Comparison of ENCODE assay signal across 8 cellular contexts in the genomic region with DNA sequence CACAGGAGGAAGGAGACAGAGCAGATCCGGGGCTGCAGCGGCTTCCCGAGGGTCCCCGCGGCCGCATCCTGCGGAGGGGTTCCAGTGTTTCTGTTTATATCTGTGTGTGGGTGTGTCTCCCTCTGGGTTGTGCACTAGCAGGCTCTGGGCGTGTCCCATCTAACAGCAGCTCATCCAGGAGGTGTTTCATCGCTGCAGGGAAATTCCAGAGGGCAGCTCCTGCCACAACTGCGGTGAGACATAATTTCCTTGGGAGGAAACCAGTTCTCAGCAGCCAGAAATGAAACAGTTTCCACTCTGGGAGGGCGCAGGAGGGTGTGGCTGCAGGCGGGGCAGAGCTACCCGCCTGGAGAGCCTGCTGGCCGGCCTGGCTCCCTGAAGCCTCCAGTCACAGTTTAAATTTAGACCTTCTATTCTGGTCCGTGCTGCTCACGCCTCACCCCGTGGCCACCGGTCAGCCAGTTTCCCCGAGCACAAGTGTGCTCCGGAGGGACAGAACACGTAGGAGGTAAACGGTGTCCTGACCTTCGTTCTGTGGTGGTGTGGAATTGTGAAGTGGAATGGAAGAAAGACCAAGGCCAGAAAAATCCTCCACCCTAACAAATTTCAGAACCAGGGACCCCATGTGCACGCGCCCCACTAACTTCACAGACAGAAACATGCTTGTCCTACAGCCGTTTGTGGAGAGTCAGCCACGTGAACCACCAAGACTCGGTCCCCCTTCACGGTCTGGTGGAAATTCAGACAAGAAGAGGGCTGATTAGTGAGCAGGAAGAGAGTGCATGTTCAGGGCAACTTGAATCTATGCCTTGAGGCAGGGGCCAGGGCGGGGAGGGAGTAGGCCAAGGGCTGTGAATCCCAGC. TPM values are rescaled to one million over a fixed set of nuclear protein-coding genes. Genes with fewer than 3 reads are reported as not detected.
DNase-seq lines count a peak whose midpoint lies in the region; ATAC-seq, FAIRE-seq and TF ChIP-seq lines count a peak whose summit lies in the region.

No MANE protein-coding gene starts in this region.

- H3K4me1 Mint-ChIP-seq in activated naive CD8-positive, alpha-beta T cell treated with anti-CD3 and anti-CD28 coated beads, Interleukin-2, amount 50 U/mL, for 24 hours = peaks cover 26% of the 10 kb centered on the region

- H3K27me3 Mint-ChIP-seq in activated naive CD8-positive, alpha-beta T cell treated with anti-CD3 and anti-CD28 coated beads, Interleukin-2, amount 50 U/mL, for 24 hours = no peaks in the 10 kb centered on the region

- H3K4me1 ChIP-seq in left ventricle myocardium inferior (peaks cover 74% of the 10 kb centered on the region), small intestine (ENCODE audit: control insufficient read depth in 2 of 2, insufficient read depth in 1 of 2, low read depth in 1 of 2, low read length in 1 of 2) (peaks cover 0 to 6% of the 10 kb centered on the region in 2 donors)

- peak overlapping the region; percentile 95 for H3K27ac Mint-ChIP-seq in activated naive CD8-positive, alpha-beta T cell treated with anti-CD3 and anti-CD28 coated beads, Interleukin-2, amount 50 U/mL, for 24 hours

- DNase-seq in GM18507 (ENCODE audit: extremely low spot score, insufficient read length, low read depth) = peak; percentile 17
- peak; percentile 34 for DNase-seq in SKM-1 (lab: John Stamatoyannopoulos, UW; ENCODE audit: unreplicated experiment)
- DNase-seq in activated naive CD8-positive, alpha-beta T cell treated with anti-CD3 and anti-CD28 coated beads, Interleukin-2, amount 50 U/mL, for 24 hours = peak; percentile 75
- peak; percentile 86 for DNase-seq in left ventricle myocardium inferior
- peak; percentile 91 for DNase-seq in small intestine
- no peak for DNase-seq in NCI-H2081 (lab: John Stamatoyannopoulos, UW)

- WGBS in small intestine, 3 donors = 24 to 35% (median 27%) methylated on average over 30 of the region's 30 CpGs

- H3K27ac ChIP-seq in left ventricle myocardium inferior (replicated peaks) (peak overlapping the region; percentile 99), small intestine (ENCODE audit: low read depth in 1 of 2, low read length in 1 of 2) (peak overlapping the region; percentile 12 to 93)

- H3K4me3 ChIP-seq in left ventricle myocardium inferior (peak overlapping the region; percentile 53), small intestine (ENCODE audit: low read depth in 1 of 2, low read length in 2 of 2) (no peak overlapping the region)

- H3K36me3 Mint-ChIP-seq in activated naive CD8-positive, alpha-beta T cell treated with anti-CD3 and anti-CD28 coated beads, Interleukin-2, amount 50 U/mL, for 24 hours (ENCODE audit: low read depth) = no peaks in the 10 kb centered on the region

- H3K9me3 Mint-ChIP-seq in activated naive CD8-positive, alpha-beta T cell treated with anti-CD3 and anti-CD28 coated beads, Interleukin-2, amount 50 U/mL, for 24 hours = no peaks in the 10 kb centered on the region

- H3K27me3 ChIP-seq in left ventricle myocardium inferior (ENCODE audit: low read depth) (no peaks in the 10 kb centered on the region), small intestine (ENCODE audit: control insufficient read depth in 2 of 2, insufficient read depth in 2 of 2, low read length in 2 of 2) (no peaks in the 10 kb centered on the region)

- FAIRE-seq in GM18507 (lab: Jason Lieb, UNC) (peak; percentile 82), small intestine (lab: Jason Lieb, UNC) (no peak)

- peak; percentile 29 for TF ChIP-seq CTCF in left ventricle myocardium inferior (IDR thresholded peaks at IDR 0.05; ENCODE audit: borderline replicate concordance)

- peak; percentile 74 for ATAC-seq in HG03432 (IDR thresholded peaks at IDR 0.05; ENCODE audit: unreplicated experiment)
- peak; percentile 97 for ATAC-seq in activated naive CD8-positive, alpha-beta T cell treated with anti-CD3 and anti-CD28 coated beads, Interleukin-2, amount 50 U/mL, for 24 hours
- no peak for ATAC-seq in HG03280 (IDR thresholded peaks at IDR 0.05; ENCODE audit: unreplicated experiment)

- intact Hi-C loops in left ventricle myocardium inferior (cut with micrococcal nuclease) = no loop called here

- H3K36me3 ChIP-seq in left ventricle myocardium inferior = no peaks in the 10 kb centered on the region
- H3K36me3 ChIP-seq in small intestine (ENCODE audit: control insufficient read depth in 2 of 2, insufficient read depth in 2 of 2, low read length in 2 of 2) = no peaks in the 10 kb centered on the region

- H3K4me3 Mint-ChIP-seq in activated naive CD8-positive, alpha-beta T cell treated with anti-CD3 and anti-CD28 coated beads, Interleukin-2, amount 50 U/mL, for 24 hours = peak overlapping the region; percentile 57

- H3K9me3 ChIP-seq in left ventricle myocardium inferior (replicated peaks) (no peaks in the 10 kb centered on the region), small intestine (ENCODE audit: control insufficient read depth, low read depth) (no peaks in the 10 kb centered on the region)

RNA-seq across cellular contexts. Expression of a gene that starts 50.2 kb away (rescaled TPM):
- not detected for total RNA-seq in left ventricle myocardium inferior
- polyA plus RNA-seq in small intestine = not detected

Comparison
In these comparisons a context has a peak if more than half of its experiments do, and no peak if none do; other contexts are left out.
1. DNase-seq: peak in GM18507 (single experiment), SKM-1 (single experiment), activated naive CD8-positive, alpha-beta T cell treated with anti-CD3 and anti-CD28 coated beads, Interleukin-2, amount 50 U/mL, for 24 hours (single experiment), left ventricle myocardium inferior (single experiment) and small intestine (single experiment); none in NCI-H2081 (0 of 2).